In the genomic region with DNA sequence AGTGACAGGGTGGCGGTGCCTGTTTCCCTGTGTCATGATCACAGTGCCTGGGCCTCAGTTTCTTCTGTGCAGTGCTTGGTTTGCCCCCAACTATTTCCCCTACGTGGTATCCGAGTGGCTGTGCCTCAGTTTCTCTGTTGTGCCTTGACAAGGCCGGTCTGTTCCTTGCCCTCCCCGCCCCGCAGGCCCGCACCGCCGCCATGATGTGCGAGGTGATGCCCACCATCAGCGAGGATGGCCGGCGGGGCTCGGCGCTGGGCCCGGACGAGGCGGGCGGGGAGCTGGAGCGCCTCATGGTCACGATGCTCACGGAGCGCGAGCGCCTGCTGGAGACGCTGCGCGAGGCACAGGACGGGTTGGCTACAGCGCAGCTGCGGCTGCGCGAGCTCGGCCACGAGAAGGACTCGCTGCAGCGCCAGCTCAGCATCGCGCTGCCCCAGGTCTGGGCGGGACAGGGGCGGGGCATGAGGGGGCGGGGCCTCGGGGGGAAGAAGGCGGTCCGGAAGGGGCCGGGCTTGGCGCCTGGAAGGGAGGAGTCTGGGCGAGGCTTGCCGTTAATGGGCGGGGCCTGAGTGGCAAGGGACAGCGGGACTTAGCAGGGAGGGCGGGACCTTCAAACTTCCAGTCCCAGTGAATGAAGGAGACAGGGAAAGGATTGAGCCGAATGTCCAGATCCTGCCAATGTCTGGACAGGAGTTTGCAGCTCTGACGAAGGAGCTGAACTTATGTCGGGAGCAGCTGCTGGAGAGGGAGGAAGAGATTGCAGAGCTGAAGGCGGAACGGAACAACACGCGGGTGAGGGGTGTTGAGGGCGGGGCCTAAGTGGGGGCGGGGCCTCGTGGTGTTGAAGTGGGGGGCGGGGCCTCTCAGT, we compare ENCODE assay signal across 8 cellular contexts. TPM values are rescaled to one million over a fixed set of nuclear protein-coding genes. Genes with fewer than 3 reads are reported as not detected.
DNase-seq lines count a peak whose midpoint lies in the region; ATAC-seq and TF ChIP-seq lines count a peak whose summit lies in the region.

No MANE protein-coding gene starts in this region.

- H3K27me3 ChIP-seq in NT2/D1 (ENCODE audit: insufficient read depth, insufficient read length): no peaks in the 10 kb centered on the region

- no peak overlapping the region for H3K27ac Mint-ChIP-seq in endothelial cell (ENCODE audit: unreplicated experiment)

- H3K9ac ChIP-seq in NT2/D1 (ENCODE audit: insufficient read length, low read depth): peak overlapping the region; percentile 29

- peak; percentile 83 for ATAC-seq in GM21390 (IDR thresholded peaks at IDR 0.05; ENCODE audit: unreplicated experiment)

- peak overlapping the region; percentile 82 for H3K4me3 Mint-ChIP-seq in endothelial cell (ENCODE audit: unreplicated experiment)

- no peaks in the 10 kb centered on the region for H3K9me3 ChIP-seq in NT2/D1 (ENCODE audit: insufficient read depth, low read length)

- DNase-seq in Caki2 (ENCODE audit: low read depth) (peak; percentile 95), HUDEP-2 (lab: John Stamatoyannopoulos, UW; ENCODE audit: unreplicated experiment in 76 of 76) (peak in 75 of 76 experiments; percentile 76 to 100 (median 98)), NT2/D1 (ENCODE audit: low read depth, low spot score) (peak; percentile 80), endothelial cell (ENCODE audit: low spot score) (peak; percentile 95), middle frontal gyrus (ENCODE audit: extremely low spot score, low spot score) (peak; percentile 91)
- peak; percentile 78 for DNase-seq in activated CD8-positive, alpha-beta memory T cell treated with anti-CD3 and anti-CD28 coated beads, Interleukin-2, amount 50 U/mL, for 24 hours (ENCODE audit: extremely low read depth)
- peak; percentile 89 for DNase-seq in stimulated activated CD8-positive, alpha-beta memory T cell treated with anti-CD3 and anti-CD28 coated beads, Interleukin-2, amount 100 ng/mL, for 1 hour (ENCODE audit: low read depth in 2 of 2)

- peaks cover 8% of the 10 kb centered on the region for H3K4me1 Mint-ChIP-seq in endothelial cell (ENCODE audit: unreplicated experiment)

- peaks cover 4% of the 10 kb centered on the region for H3K4me1 ChIP-seq in NT2/D1 (ENCODE audit: insufficient read depth, insufficient read length)

- peaks cover 9% of the 10 kb centered on the region for H3K27me3 Mint-ChIP-seq in endothelial cell (ENCODE audit: unreplicated experiment)

- no peaks in the 10 kb centered on the region for H3K36me3 ChIP-seq in NT2/D1 (ENCODE audit: insufficient read depth, insufficient read length, low read length)

- TF ChIP-seq CTCF in endothelial cell (IDR thresholded peaks at IDR 0.05; ENCODE audit: unreplicated experiment): no peak

- in situ Hi-C loops in Caki2 (cut with HindIII; ENCODE audit: low pct_unique_long_range_greater_than_20kb, low sequenced_read_pairs): no loop called here

- H3K4me3 ChIP-seq in NT2/D1 (ENCODE audit: insufficient read length, low read depth): peak overlapping the region; percentile 49

- H3K36me3 Mint-ChIP-seq in endothelial cell (ENCODE audit: low read depth, unreplicated experiment): peaks cover 5% of the 10 kb centered on the region

- H3K9me3 Mint-ChIP-seq in endothelial cell (ENCODE audit: unreplicated experiment): no peaks in the 10 kb centered on the region

RNA-seq across cellular contexts. Expression of gene PPFIA3, which starts 8.6 kb away (rescaled TPM):
- total RNA-seq in Caki2 (2014; rRNA removed; shearing (Covaris generic); ENCODE audit: low replicate concordance): 26.8 and 39.1 TPM in 2 replicates
- 19.7 TPM for total RNA-seq in endothelial cell (ENCODE audit: unreplicated experiment)

RNA-seq across cellular contexts. Expression of gene C19orf73, which starts 9.0 kb away (rescaled TPM):
- total RNA-seq in Caki2 (2014; rRNA removed; shearing (Covaris generic); ENCODE audit: low replicate concordance): 0.71 TPM in 1 of 2 replicates, not detected in the other
- total RNA-seq in endothelial cell (ENCODE audit: unreplicated experiment): 0.51 TPM

RNA-seq across cellular contexts. Expression of gene LIN7B, which starts 13.7 kb away (rescaled TPM):
- 6.1 and 9.7 TPM in 2 replicates for total RNA-seq in Caki2 (2014; rRNA removed; shearing (Covaris generic); ENCODE audit: low replicate concordance)
- 5.8 TPM for total RNA-seq in endothelial cell (ENCODE audit: unreplicated experiment)

RNA-seq across cellular contexts. Expression of gene HRC, which starts 27.3 kb away (rescaled TPM):
- not detected in 2 replicates for total RNA-seq in Caki2 (2014; rRNA removed; shearing (Covaris generic); ENCODE audit: low replicate concordance)
- total RNA-seq in endothelial cell (ENCODE audit: unreplicated experiment): 0.72 TPM

RNA-seq across cellular contexts. Expression of gene TRPM4, which starts 29.7 kb away (rescaled TPM):
- 13.9 and 18.2 TPM in 2 replicates for total RNA-seq in Caki2 (2014; rRNA removed; shearing (Covaris generic); ENCODE audit: low replicate concordance)
- total RNA-seq in endothelial cell (ENCODE audit: unreplicated experiment): 75.3 TPM

Comparison
In these comparisons a context has a peak if more than half of its experiments do, and no peak if none do; other contexts are left out.
1. Peak in every context shown above with its lines: DNase-seq, ATAC-seq and H3K4me3 ChIP-seq.